ENCODE assay signal across 2 cellular contexts in the genomic region with DNA sequence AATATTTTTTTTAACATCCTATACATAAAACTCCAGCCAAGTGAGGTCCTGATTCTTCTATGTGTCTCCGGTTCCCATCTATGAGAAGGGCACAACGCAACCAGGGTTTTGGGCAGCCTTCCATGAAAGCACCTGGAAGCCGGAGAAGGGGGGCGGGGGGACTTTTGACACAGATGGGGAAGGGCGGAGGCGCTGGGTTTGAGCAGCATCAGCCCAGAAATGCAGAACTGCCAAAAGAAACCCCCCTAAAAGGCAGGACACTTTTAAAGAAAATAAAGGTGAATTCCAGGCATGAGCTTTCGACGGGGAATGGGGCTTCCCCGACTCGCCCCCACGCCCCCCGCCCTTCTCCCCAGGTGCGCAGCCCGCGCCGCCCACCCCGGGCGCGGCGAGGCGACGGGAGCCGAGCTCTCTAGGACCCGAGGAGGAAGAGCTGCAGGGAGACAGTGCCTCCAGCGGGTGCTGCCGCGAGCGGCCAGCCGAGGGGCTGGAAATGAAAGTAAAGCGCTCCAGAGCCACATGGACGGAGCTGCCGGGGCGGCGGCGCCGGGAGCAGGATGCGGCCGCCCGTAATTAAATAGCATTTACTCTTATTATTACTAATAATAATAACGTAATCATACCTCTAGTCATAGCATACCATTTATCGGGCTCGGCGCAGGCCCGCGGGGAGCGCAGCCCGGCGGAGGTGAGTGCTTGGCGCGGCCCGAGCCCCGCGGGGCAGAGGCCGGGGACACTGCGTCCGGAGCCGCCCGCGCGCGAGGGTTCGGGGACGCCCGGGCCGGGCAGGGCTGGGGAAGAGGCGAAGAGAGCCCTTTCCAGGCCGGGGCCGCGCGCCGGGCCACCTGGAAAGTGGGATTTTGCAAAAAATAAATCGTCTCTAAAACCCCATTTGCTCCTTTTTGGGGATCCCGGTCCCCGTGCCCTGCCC.
TF ChIP-seq lines count a peak whose summit lies in the region.

A gene with protein sequence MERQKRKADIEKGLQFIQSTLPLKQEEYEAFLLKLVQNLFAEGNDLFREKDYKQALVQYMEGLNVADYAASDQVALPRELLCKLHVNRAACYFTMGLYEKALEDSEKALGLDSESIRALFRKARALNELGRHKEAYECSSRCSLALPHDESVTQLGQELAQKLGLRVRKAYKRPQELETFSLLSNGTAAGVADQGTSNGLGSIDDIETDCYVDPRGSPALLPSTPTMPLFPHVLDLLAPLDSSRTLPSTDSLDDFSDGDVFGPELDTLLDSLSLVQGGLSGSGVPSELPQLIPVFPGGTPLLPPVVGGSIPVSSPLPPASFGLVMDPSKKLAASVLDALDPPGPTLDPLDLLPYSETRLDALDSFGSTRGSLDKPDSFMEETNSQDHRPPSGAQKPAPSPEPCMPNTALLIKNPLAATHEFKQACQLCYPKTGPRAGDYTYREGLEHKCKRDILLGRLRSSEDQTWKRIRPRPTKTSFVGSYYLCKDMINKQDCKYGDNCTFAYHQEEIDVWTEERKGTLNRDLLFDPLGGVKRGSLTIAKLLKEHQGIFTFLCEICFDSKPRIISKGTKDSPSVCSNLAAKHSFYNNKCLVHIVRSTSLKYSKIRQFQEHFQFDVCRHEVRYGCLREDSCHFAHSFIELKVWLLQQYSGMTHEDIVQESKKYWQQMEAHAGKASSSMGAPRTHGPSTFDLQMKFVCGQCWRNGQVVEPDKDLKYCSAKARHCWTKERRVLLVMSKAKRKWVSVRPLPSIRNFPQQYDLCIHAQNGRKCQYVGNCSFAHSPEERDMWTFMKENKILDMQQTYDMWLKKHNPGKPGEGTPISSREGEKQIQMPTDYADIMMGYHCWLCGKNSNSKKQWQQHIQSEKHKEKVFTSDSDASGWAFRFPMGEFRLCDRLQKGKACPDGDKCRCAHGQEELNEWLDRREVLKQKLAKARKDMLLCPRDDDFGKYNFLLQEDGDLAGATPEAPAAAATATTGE (plus strand): TSS at position 441 of the 931 bp plus-strand sequence. CDS start 19,136 bp downstream, outside the sequence.

TF ChIP-seq in HCT116, 20 proteins besides CTCF, POLR2A, EP300 and RAD21 (continued from another document):
- TF ChIP-seq, protein P1, sequence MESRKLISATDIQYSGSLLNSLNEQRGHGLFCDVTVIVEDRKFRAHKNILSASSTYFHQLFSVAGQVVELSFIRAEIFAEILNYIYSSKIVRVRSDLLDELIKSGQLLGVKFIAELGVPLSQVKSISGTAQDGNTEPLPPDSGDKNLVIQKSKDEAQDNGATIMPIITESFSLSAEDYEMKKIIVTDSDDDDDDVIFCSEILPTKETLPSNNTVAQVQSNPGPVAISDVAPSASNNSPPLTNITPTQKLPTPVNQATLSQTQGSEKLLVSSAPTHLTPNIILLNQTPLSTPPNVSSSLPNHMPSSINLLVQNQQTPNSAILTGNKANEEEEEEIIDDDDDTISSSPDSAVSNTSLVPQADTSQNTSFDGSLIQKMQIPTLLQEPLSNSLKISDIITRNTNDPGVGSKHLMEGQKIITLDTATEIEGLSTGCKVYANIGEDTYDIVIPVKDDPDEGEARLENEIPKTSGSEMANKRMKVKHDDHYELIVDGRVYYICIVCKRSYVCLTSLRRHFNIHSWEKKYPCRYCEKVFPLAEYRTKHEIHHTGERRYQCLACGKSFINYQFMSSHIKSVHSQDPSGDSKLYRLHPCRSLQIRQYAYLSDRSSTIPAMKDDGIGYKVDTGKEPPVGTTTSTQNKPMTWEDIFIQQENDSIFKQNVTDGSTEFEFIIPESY (IDR thresholded peaks at IDR 0.05; ENCODE audit: extremely low read depth, insufficient replicate concordance, low read length): no peak
- no peak for TF ChIP-seq EZH2 (IDR thresholded peaks at IDR 0.05)
- TF ChIP-seq ZNF274 (IDR thresholded peaks at IDR 0.05; ENCODE audit: low read depth, low read length): no peak
- TF ChIP-seq, protein P2, sequence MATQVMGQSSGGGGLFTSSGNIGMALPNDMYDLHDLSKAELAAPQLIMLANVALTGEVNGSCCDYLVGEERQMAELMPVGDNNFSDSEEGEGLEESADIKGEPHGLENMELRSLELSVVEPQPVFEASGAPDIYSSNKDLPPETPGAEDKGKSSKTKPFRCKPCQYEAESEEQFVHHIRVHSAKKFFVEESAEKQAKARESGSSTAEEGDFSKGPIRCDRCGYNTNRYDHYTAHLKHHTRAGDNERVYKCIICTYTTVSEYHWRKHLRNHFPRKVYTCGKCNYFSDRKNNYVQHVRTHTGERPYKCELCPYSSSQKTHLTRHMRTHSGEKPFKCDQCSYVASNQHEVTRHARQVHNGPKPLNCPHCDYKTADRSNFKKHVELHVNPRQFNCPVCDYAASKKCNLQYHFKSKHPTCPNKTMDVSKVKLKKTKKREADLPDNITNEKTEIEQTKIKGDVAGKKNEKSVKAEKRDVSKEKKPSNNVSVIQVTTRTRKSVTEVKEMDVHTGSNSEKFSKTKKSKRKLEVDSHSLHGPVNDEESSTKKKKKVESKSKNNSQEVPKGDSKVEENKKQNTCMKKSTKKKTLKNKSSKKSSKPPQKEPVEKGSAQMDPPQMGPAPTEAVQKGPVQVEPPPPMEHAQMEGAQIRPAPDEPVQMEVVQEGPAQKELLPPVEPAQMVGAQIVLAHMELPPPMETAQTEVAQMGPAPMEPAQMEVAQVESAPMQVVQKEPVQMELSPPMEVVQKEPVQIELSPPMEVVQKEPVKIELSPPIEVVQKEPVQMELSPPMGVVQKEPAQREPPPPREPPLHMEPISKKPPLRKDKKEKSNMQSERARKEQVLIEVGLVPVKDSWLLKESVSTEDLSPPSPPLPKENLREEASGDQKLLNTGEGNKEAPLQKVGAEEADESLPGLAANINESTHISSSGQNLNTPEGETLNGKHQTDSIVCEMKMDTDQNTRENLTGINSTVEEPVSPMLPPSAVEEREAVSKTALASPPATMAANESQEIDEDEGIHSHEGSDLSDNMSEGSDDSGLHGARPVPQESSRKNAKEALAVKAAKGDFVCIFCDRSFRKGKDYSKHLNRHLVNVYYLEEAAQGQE (IDR thresholded peaks at IDR 0.05; ENCODE audit: low read depth): no peak
- TF ChIP-seq JUND (IDR thresholded peaks at IDR 0.05): no peak
- TF ChIP-seq EZH2phosphoT487 (IDR thresholded peaks at IDR 0.05; ENCODE audit: borderline replicate concordance): no peak
- TF ChIP-seq SRF (IDR thresholded peaks at IDR 0.05; ENCODE audit: low read depth): no peak
- TF ChIP-seq ELF1 (IDR thresholded peaks at IDR 0.05; ENCODE audit: borderline replicate concordance, low read depth): no peak
- peak; percentile 85 for TF ChIP-seq POLR2AphosphoS5 (IDR thresholded peaks at IDR 0.05; ENCODE audit: low read depth, low read length)
- TF ChIP-seq SIN3A (IDR thresholded peaks at IDR 0.05; ENCODE audit: low read depth): no peak
- TF ChIP-seq FOSL1 (IDR thresholded peaks at IDR 0.05; ENCODE audit: low read depth): no peak
- peak; percentile 42 for TF ChIP-seq TCF7L2 (IDR thresholded peaks at IDR 0.05; ENCODE audit: borderline replicate concordance, extremely low read depth, insufficient read depth, insufficient read length)
- TF ChIP-seq SP1 (IDR thresholded peaks at IDR 0.05; ENCODE audit: low read depth): no peak; the same call in 1 of the 2 replicates
- no peak for TF ChIP-seq EGR1 (IDR thresholded peaks at IDR 0.05; ENCODE audit: low read depth)
- TF ChIP-seq CBX3 (IDR thresholded peaks at IDR 0.05; ENCODE audit: low read depth): no peak
- TF ChIP-seq, protein P3, sequence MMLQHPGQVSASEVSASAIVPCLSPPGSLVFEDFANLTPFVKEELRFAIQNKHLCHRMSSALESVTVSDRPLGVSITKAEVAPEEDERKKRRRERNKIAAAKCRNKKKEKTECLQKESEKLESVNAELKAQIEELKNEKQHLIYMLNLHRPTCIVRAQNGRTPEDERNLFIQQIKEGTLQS (IDR thresholded peaks at IDR 0.05): no peak
- TF ChIP-seq CEBPB (IDR thresholded peaks at IDR 0.05; ENCODE audit: low read depth): no peak
- TF ChIP-seq YY1 (IDR thresholded peaks at IDR 0.05; ENCODE audit: extremely low read depth, insufficient replicate concordance, low read depth, low read length): peak; percentile 44
- TF ChIP-seq ZFX (IDR thresholded peaks at IDR 0.05): 0 out of 2 replicates have a peak, but pooled peaks have one; percentile 15

TF ChIP-seq in SK-N-SH treated with all-trans-retinoic acid at 6 μM for 48 hours, 23 proteins besides CTCF, POLR2A, EP300 and RAD21 (continued from another document):
- TF ChIP-seq, protein P4, sequence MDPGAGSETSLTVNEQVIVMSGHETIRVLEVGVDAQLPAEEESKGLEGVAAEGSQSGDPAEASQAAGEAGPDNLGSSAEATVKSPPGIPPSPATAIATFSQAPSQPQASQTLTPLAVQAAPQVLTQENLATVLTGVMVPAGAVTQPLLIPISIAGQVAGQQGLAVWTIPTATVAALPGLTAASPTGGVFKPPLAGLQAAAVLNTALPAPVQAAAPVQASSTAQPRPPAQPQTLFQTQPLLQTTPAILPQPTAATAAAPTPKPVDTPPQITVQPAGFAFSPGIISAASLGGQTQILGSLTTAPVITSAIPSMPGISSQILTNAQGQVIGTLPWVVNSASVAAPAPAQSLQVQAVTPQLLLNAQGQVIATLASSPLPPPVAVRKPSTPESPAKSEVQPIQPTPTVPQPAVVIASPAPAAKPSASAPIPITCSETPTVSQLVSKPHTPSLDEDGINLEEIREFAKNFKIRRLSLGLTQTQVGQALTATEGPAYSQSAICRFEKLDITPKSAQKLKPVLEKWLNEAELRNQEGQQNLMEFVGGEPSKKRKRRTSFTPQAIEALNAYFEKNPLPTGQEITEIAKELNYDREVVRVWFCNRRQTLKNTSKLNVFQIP (CRISPR knock-in tag; IDR thresholded peaks at IDR 0.05; ENCODE audit: borderline replicate concordance, low read depth): no peak
- TF ChIP-seq, protein P5, sequence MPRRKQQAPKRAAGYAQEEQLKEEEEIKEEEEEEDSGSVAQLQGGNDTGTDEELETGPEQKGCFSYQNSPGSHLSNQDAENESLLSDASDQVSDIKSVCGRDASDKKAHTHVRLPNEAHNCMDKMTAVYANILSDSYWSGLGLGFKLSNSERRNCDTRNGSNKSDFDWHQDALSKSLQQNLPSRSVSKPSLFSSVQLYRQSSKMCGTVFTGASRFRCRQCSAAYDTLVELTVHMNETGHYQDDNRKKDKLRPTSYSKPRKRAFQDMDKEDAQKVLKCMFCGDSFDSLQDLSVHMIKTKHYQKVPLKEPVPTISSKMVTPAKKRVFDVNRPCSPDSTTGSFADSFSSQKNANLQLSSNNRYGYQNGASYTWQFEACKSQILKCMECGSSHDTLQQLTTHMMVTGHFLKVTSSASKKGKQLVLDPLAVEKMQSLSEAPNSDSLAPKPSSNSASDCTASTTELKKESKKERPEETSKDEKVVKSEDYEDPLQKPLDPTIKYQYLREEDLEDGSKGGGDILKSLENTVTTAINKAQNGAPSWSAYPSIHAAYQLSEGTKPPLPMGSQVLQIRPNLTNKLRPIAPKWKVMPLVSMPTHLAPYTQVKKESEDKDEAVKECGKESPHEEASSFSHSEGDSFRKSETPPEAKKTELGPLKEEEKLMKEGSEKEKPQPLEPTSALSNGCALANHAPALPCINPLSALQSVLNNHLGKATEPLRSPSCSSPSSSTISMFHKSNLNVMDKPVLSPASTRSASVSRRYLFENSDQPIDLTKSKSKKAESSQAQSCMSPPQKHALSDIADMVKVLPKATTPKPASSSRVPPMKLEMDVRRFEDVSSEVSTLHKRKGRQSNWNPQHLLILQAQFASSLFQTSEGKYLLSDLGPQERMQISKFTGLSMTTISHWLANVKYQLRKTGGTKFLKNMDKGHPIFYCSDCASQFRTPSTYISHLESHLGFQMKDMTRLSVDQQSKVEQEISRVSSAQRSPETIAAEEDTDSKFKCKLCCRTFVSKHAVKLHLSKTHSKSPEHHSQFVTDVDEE (CRISPR knock-in tag; IDR thresholded peaks at IDR 0.05): no peak
- no peak for TF ChIP-seq ZNF70 (CRISPR knock-in tag; IDR thresholded peaks at IDR 0.05)
- TF ChIP-seq ZNF565 (CRISPR knock-in tag; conservative IDR thresholded peaks at IDR 0.05; ENCODE audit: low read depth): no peak
